8 cellular contexts compared by ENCODE assay signal in the genomic region with DNA sequence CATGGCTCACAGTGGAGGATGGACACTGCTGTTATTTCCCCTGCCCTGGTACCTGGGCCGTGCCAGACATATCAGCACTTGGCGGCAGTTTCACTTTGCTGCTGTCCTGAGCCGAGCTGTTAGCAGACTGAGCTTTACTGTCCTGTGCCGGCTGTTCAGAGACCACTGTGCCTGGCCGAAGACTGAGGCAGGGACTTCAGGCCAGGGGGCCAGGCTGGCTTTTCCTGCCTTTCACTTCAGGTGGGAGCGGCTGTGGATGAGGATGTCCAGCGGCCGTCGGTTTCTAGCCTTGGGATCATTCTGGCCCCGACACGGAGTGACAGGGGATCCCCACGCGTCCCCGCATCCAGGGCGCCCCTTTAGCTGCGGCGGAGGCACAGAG. TPM values are rescaled to one million over a fixed set of nuclear protein-coding genes. Genes with fewer than 3 reads are reported as not detected.
DNase-seq lines count a peak whose midpoint lies in the region; ATAC-seq, FAIRE-seq and TF ChIP-seq lines count a peak whose summit lies in the region.

No MANE protein-coding gene starts in this region.

- no peak overlapping the region for H3K18ac ChIP-seq in mesenchymal stem cell (ENCODE audit: low read depth in 1 of 2, low read length in 2 of 2)

- H3K4me2 ChIP-seq in mesenchymal stem cell (ENCODE audit: low read length, poor library complexity, severe bottlenecking), result peak overlapping the region; percentile 92

- no peak overlapping the region for H2BK5ac ChIP-seq in mesenchymal stem cell (ENCODE audit: low read depth, low read length, poor library complexity, severe bottlenecking)

- peak overlapping the region; percentile 96 for H3K27ac Mint-ChIP-seq in activated T-cell treated with anti-CD3 and anti-CD28 coated beads, Interleukin-2, amount 50 U/mL, for 24 hours

- peaks cover 39% of the 10 kb centered on the region for H3K4me1 ChIP-seq in mesenchymal stem cell (ENCODE audit: control insufficient read depth, insufficient read depth, low read depth, low read length)
- peaks cover 0 to 52% (median 2%) of the 10 kb centered on the region in 4 donors for H3K4me1 ChIP-seq in tibial nerve

- H2BK12ac ChIP-seq in mesenchymal stem cell (ENCODE audit: low read length in 2 of 2), result no peak overlapping the region

- H2BK15ac ChIP-seq in mesenchymal stem cell (ENCODE audit: low read depth, poor library complexity, severe bottlenecking), result no peak overlapping the region

- no peak overlapping the region for H3K23ac ChIP-seq in mesenchymal stem cell (ENCODE audit: low read length in 2 of 2)

- peaks cover 5% of the 10 kb centered on the region for H3K27me3 ChIP-seq in bronchial epithelial cell (ENCODE audit: control insufficient read depth, insufficient read depth, low read length)
- H3K27me3 ChIP-seq in mesenchymal stem cell (ENCODE audit: control insufficient read depth in 1 of 2, insufficient read depth in 1 of 2, low read length in 2 of 2), result peaks cover 0 to 11% of the 10 kb centered on the region in 2 experiments
- H3K27me3 ChIP-seq in tibial nerve, result peaks cover 0 to 4% of the 10 kb centered on the region in 2 donors

- no peak for TF ChIP-seq POLR2A in tibial nerve (IDR thresholded peaks at IDR 0.05)

- H3K9me3 ChIP-seq in mesenchymal stem cell (ENCODE audit: control insufficient read depth, low read length) (no peaks in the 10 kb centered on the region), tibial nerve (no peaks in the 10 kb centered on the region)

- H3K36me3 ChIP-seq in bronchial epithelial cell (ENCODE audit: control insufficient read depth, insufficient read depth, low read length), result no peaks in the 10 kb centered on the region
- peaks cover 0 to 9% of the 10 kb centered on the region in 2 experiments for H3K36me3 ChIP-seq in mesenchymal stem cell (ENCODE audit: control insufficient read depth in 1 of 2, insufficient read depth in 2 of 2, low read depth in 1 of 2, low read length in 2 of 2)
- H3K36me3 ChIP-seq in tibial nerve, result no peaks in the 10 kb centered on the region

- peaks cover 50% of the 10 kb centered on the region for H3K36me3 Mint-ChIP-seq in activated T-cell treated with anti-CD3 and anti-CD28 coated beads, Interleukin-2, amount 50 U/mL, for 24 hours (ENCODE audit: low read depth)

- H3K27me3 Mint-ChIP-seq in activated T-cell treated with anti-CD3 and anti-CD28 coated beads, Interleukin-2, amount 50 U/mL, for 24 hours, result no peaks in the 10 kb centered on the region

- no peak overlapping the region for H2AK5ac ChIP-seq in mesenchymal stem cell (ENCODE audit: low read length, severe bottlenecking)

- H4K8ac ChIP-seq in mesenchymal stem cell (ENCODE audit: low read length), result no peak overlapping the region

- FAIRE-seq in bronchial epithelial cell (lab: Jason Lieb, UNC), result no peak

- H3K79me1 ChIP-seq in mesenchymal stem cell (replicated peaks; ENCODE audit: low read length, poor library complexity, severe bottlenecking), result peaks cover 15% of the 10 kb centered on the region

- H3K4ac ChIP-seq in mesenchymal stem cell (ENCODE audit: low read depth in 1 of 2, low read length in 2 of 2), result no peak overlapping the region

- H3K9me3 Mint-ChIP-seq in activated T-cell treated with anti-CD3 and anti-CD28 coated beads, Interleukin-2, amount 50 U/mL, for 24 hours, result no peaks in the 10 kb centered on the region

- no peak overlapping the region for H3K14ac ChIP-seq in mesenchymal stem cell (ENCODE audit: low read length in 2 of 2)

- WGBS in mesenchymal stem cell, result 38% methylated on average over 11 of the region's 17 CpGs
- 23 to 31% methylated on average over 9 to 11 of the region's 17 CpGs for WGBS in tibial nerve, 2 donors

- H3K27ac ChIP-seq in mesenchymal stem cell (ENCODE audit: low read length, poor library complexity, severe bottlenecking) (peak overlapping the region; percentile 5), tibial nerve (peak overlapping the region; percentile 3 to 81 (median 64))

- DNase-seq in activated T-cell treated with anti-CD3 and anti-CD28 coated beads, Interleukin-2, amount 50 U/mL, for 24 hours, result no peak
- no peak for DNase-seq in activated T-cell treated with anti-CD3 and anti-CD28 coated beads for 4 hours
- DNase-seq in bronchial epithelial cell (ENCODE audit: low read depth), result no peak
- DNase-seq in mesenchymal stem cell, result no peak
- no peak for DNase-seq in tibial nerve (ENCODE audit: low spot score in 2 of 2)
- no peak for DNase-seq in stimulated activated CD8-positive, alpha-beta memory T cell treated with anti-CD3 and anti-CD28 coated beads, Interleukin-4, amount 100 ng/mL, for 48 hours
- DNase-seq in globus pallidus (ENCODE audit: low spot score), result no peak

- no peak overlapping the region for H2BK120ac ChIP-seq in mesenchymal stem cell (ENCODE audit: low read depth, low read length)

- H3K4me1 Mint-ChIP-seq in activated T-cell treated with anti-CD3 and anti-CD28 coated beads, Interleukin-2, amount 50 U/mL, for 24 hours (ENCODE audit: low read depth), result peaks cover 58% of the 10 kb centered on the region

- H2AFZ ChIP-seq in mesenchymal stem cell (ENCODE audit: low read depth, low read length), result no peak overlapping the region

- TF ChIP-seq CTCF in bronchial epithelial cell (IDR thresholded peaks at IDR 0.05; ENCODE audit: insufficient read depth, low read length, severe bottlenecking) (no peak), tibial nerve (IDR thresholded peaks at IDR 0.05) (no peak)

- H3K4me3 ChIP-seq in bronchial epithelial cell (ENCODE audit: low read depth, low read length), result peak overlapping the region; percentile 43
- peak overlapping the region; percentile 76 to 80 for H3K4me3 ChIP-seq in mesenchymal stem cell (ENCODE audit: insufficient read depth in 1 of 2, low read depth in 1 of 2, low read length in 2 of 2)
- peak overlapping the region; percentile 57 to 70 (median 60) for H3K4me3 ChIP-seq in tibial nerve

- H3K4me3 Mint-ChIP-seq in activated T-cell treated with anti-CD3 and anti-CD28 coated beads, Interleukin-2, amount 50 U/mL, for 24 hours, result peak overlapping the region; percentile 90

- H3K9ac ChIP-seq in mesenchymal stem cell (ENCODE audit: low read length), result peak overlapping the region; percentile 57

- no peak for TF ChIP-seq EP300 in tibial nerve (IDR thresholded peaks at IDR 0.05)

- no peak for ATAC-seq in HG02840 (IDR thresholded peaks at IDR 0.05; ENCODE audit: low FRiP score, unreplicated experiment)

- no peak overlapping the region for H4K91ac ChIP-seq in mesenchymal stem cell (ENCODE audit: low read length)

RNA-seq across cellular contexts. Expression of a gene that starts 1.0 kb away (rescaled TPM):
- 0.26 and 1.8 TPM in 2 replicates for total RNA-seq in bronchial epithelial cell
- 0.04 TPM for polyA plus RNA-seq in mesenchymal stem cell (2013, experiment 1 of 2)
- 0.03 TPM for polyA plus RNA-seq in mesenchymal stem cell (2013, experiment 2 of 2)
- 10 to 100 TPM in 3 of 4 donors, 1 to 10 TPM in 1; 8.1 to 36.0 (median 17.9) TPM for total RNA-seq in tibial nerve
